ENCODE assay signal across 1 cellular context in genomic region chr6:39897699-39898098, GRCh38.
TF ChIP-seq lines count a peak whose summit lies in the region.

No MANE protein-coding gene starts in this region.

TF ChIP-seq in WTC11, 78 proteins besides CTCF, POLR2A, EP300 and RAD21 (continued from another document):
- TF ChIP-seq CDX4 (CRISPR knock-in tag; IDR thresholded peaks at IDR 0.05; ENCODE audit: borderline replicate concordance) (no peak), RELA (CRISPR knock-in tag; IDR thresholded peaks at IDR 0.05; ENCODE audit: borderline replicate concordance) (no peak), RORB (CRISPR knock-in tag; IDR thresholded peaks at IDR 0.05) (no peak)
